In genomic region chr9:33751536-33752129, GRCh38 we compare ENCODE assay signal across 2 cellular contexts.
TF ChIP-seq lines count a peak whose summit lies in the region.

No MANE protein-coding gene starts in this region.

TF ChIP-seq in SK-N-SH, 30 proteins besides CTCF, POLR2A, EP300 and RAD21 (continued from another document):
- no peak for TF ChIP-seq REST (IDR thresholded peaks at IDR 0.05; ENCODE audit: low read depth, low read length)
- no peak for TF ChIP-seq TCF12 (IDR thresholded peaks at IDR 0.05)
- TF ChIP-seq RCOR1 (IDR thresholded peaks at IDR 0.05; ENCODE audit: low read length): no peak
- TF ChIP-seq MEF2A (IDR thresholded peaks at IDR 0.05; ENCODE audit: borderline replicate concordance, low read depth): no peak
- TF ChIP-seq EZH2phosphoT487 (IDR thresholded peaks at IDR 0.05; ENCODE audit: borderline replicate concordance, low read depth): no peak
- TF ChIP-seq PBX3 (IDR thresholded peaks at IDR 0.05): no peak
- TF ChIP-seq RXRA (IDR thresholded peaks at IDR 0.05; ENCODE audit: borderline replicate concordance, low read depth): no peak
- no peak for TF ChIP-seq IRF3 (IDR thresholded peaks at IDR 0.05; ENCODE audit: low read depth, low read length)

TF ChIP-seq in SK-N-SH treated with all-trans-retinoic acid at 6 μM for 48 hours, 23 proteins besides CTCF, POLR2A, EP300 and RAD21 (continued from another document):
- TF ChIP-seq POU6F1 (CRISPR knock-in tag; IDR thresholded peaks at IDR 0.05; ENCODE audit: borderline replicate concordance, low read depth): no peak
